Comparison of ENCODE assay signal across 24 cellular contexts in the genomic region with DNA sequence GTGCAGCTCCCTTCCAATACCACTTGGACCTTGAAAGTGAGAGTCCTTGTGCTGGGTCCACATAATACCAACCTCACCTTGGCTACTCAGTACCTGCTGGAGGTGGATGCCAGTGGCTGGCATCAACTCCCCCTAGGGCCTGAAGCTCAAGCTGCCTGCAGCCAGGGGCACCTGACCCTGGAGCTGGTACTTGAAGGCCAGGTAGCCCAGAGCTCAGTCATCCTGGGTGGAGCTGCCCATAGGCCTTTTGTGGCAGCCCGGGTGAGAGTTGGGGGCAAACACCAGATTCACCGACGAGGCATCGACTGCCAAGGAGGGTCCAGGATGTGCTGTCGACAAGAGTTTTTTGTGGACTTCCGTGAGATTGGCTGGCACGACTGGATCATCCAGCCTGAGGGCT. TPM values are rescaled to one million over a fixed set of nuclear protein-coding genes. Genes with fewer than 3 reads are reported as not detected.
DNase-seq lines count a peak whose midpoint lies in the region; FAIRE-seq and TF ChIP-seq lines count a peak whose summit lies in the region.
"Had no signal": no experiment of that assay in that cellular context is flagged by ENCODE, and none has a peak within 500 bp of the region (broad histone marks: within the 10 kb centered on the region; RNA-seq: fewer than 3 reads in every experiment).

No MANE protein-coding gene starts in this region.

- POLR2A ChIA-PET in H1 (lab: Charles Lee; ENCODE audit: partially characterized antibody), result interaction anchor here (0.8 to 11.2 kb wide), 3 partner anchors 9 to 432 kb away, joined by 3 to 168 read pairs (median 3); partner anchors contain the start of genes INHBC and R3HDM2

- no peak overlapping the region for H3K4ac ChIP-seq in H1 (replicated peaks; ENCODE audit: insufficient read length, low read depth, low read length)

- H3K4me1 Mint-ChIP-seq in chondrocyte (ENCODE audit: low read depth), result peaks cover 25% of the 10 kb centered on the region
- H3K4me1 Mint-ChIP-seq: CD8-positive, alpha-beta memory T cell had no signal

- H2AK5ac ChIP-seq in H1 (ENCODE audit: low read depth, low read length), result no peak overlapping the region

- no peak overlapping the region; the same call in 1 of the 2 replicates for H2BK12ac ChIP-seq in H1 (ENCODE audit: low read depth, low read length)

- peak overlapping the region; percentile 18; the same call in 1 of the 2 replicates for H2BK15ac ChIP-seq in H1 (ENCODE audit: low read length)

- H3K27ac Mint-ChIP-seq in chondrocyte (ENCODE audit: unreplicated experiment), result no peak overlapping the region
- H3K27ac Mint-ChIP-seq: CD4-positive, alpha-beta memory T cell; CD4-positive, CD25-positive, alpha-beta regulatory T cell had no signal

- no peaks in the 10 kb centered on the region for H3K36me3 ChIP-seq in H1 (ENCODE audit: control insufficient read depth in 2 of 4, insufficient read depth in 4 of 4, low read length in 3 of 4)
- H3K36me3 ChIP-seq: BE2C, BLaER1 had no signal

- H3K4me3 ChIP-seq in H1 (ENCODE audit: extremely low read depth in 1 of 4, insufficient read depth in 2 of 4, low read depth in 3 of 4, low read length in 4 of 4), result no peak overlapping the region
- H3K4me3 ChIP-seq: BLaER1 had no signal

- H3K36me3 Mint-ChIP-seq in chondrocyte (ENCODE audit: low read depth), result no peaks in the 10 kb centered on the region
- H3K36me3 Mint-ChIP-seq: CD14-positive monocyte; CD4-positive, alpha-beta memory T cell; CD4-positive, CD25-positive, alpha-beta regulatory T cell; CD8-positive, alpha-beta memory T cell had no signal

- WGBS in H1 (ENCODE audit: extremely low coverage in 1 of 2, insufficient coverage in 1 of 2, insufficient read length in 1 of 2, insufficient replicate concordance in 2 of 2, low coverage in 1 of 2, low lambda C conversion rate in 2 of 2, missing lambda C conversion rate in 1 of 2), 2 experiments, result 94% methylated on average over 7 of the region's 7 CpGs; no CpG with 5 or more reads in 1 of the 2 experiments

- H3K79me1 ChIP-seq in H1 (ENCODE audit: low read depth, low read length), result no peaks in the 10 kb centered on the region

- H3K9me3 Mint-ChIP-seq in chondrocyte (ENCODE audit: low read depth), result no peaks in the 10 kb centered on the region
- H3K9me3 Mint-ChIP-seq: CD14-positive monocyte; CD4-positive, alpha-beta memory T cell; CD4-positive, CD25-positive, alpha-beta regulatory T cell; CD8-positive, alpha-beta memory T cell had no signal

- no peak for TF ChIP-seq RAD21 in H1 (IDR thresholded peaks at IDR 0.05 in 1 of 2, conservative IDR thresholded peaks at IDR 0.05 in 1 of 2; ENCODE audit: low read depth in 2 of 2, low read length in 2 of 2)

- no peak overlapping the region for H3K14ac ChIP-seq in H1 (ENCODE audit: insufficient read length)

- no peak overlapping the region for H2AFZ ChIP-seq in H1 (ENCODE audit: low read length)

- no peak overlapping the region for H2BK120ac ChIP-seq in H1 (replicated peaks; ENCODE audit: low read depth, low read length)

- H3K4me3 Mint-ChIP-seq in chondrocyte (ENCODE audit: unreplicated experiment), result no peak overlapping the region
- H3K4me3 Mint-ChIP-seq: CD14-positive monocyte; CD4-positive, alpha-beta memory T cell; CD4-positive, CD25-positive, alpha-beta regulatory T cell; CD8-positive, alpha-beta memory T cell had no signal

- no peaks in the 10 kb centered on the region for H3K79me2 ChIP-seq in H1 (ENCODE audit: control insufficient read depth in 1 of 2, insufficient read depth in 2 of 2, low read length in 2 of 2)

- no peak overlapping the region for H4K5ac ChIP-seq in H1 (ENCODE audit: insufficient read length, low read depth, low read length)

- no peak overlapping the region for H3K9ac ChIP-seq in H1 (replicated peaks in 1 of 4; ENCODE audit: extremely low read depth in 1 of 4, low read depth in 3 of 4, low read length in 3 of 4)
- H3K9ac ChIP-seq: BLaER1 had no signal

- DNase-seq in chondrocyte (ENCODE audit: low spot score), result peak; percentile 71
- DNase-seq in H1 (ENCODE audit: low read depth in 1 of 2, low spot score in 2 of 2), result no peak
- DNase-seq in COR-L47 (lab: John Stamatoyannopoulos, UW), result no peak
- no peak for DNase-seq in NOMO-1 treated with dmso at 0.1 percent for 144 hours (lab: John Stamatoyannopoulos, UW; ENCODE audit: unreplicated experiment)
- DNase-seq: 8988T; ACHN; BE2C; C1 segment of cervical spinal cord; Caco-2; Calu3; CD4-positive, alpha-beta memory T cell; CD4-positive, CD25-positive, alpha-beta regulatory T cell; CD8-positive, alpha-beta memory T cell; DMS79 treated with DMSO at 0.1 percent for 48 hours; GF-D8 had no signal

- TF ChIP-seq CTCF in chondrocyte (IDR thresholded peaks at IDR 0.05), result no peak
- no peak for TF ChIP-seq CTCF in H1 (IDR thresholded peaks at IDR 0.05; ENCODE audit: control extremely low read depth in 1 of 3, insufficient read depth in 1 of 3, low read depth in 1 of 3, low read length in 3 of 3)

- no peaks in the 10 kb centered on the region for H3K9me3 ChIP-seq in H1 (ENCODE audit: insufficient read depth in 2 of 2, low read depth in 1 of 2, low read length in 1 of 2)
- H3K9me3 ChIP-seq: BE2C, BLaER1, Caco-2 had no signal

- H2BK5ac ChIP-seq in H1 (ENCODE audit: low read depth, low read length), result no peak overlapping the region

- H3K23ac ChIP-seq in H1 (ENCODE audit: insufficient read length), result no peak overlapping the region

- no peaks in the 10 kb centered on the region for H3K23me2 ChIP-seq in H1 (ENCODE audit: low read depth, low read length)

- CTCF ChIA-PET in H1 (lab: Charles Lee; ENCODE audit: partially characterized antibody), result interaction anchor here (0.7 to 18.5 kb wide), 6 partner anchors 14 to 205 kb away, joined by 3 to 478 read pairs (median 168); partner anchors contain the start of genes ARHGAP9, INHBC, MARS1 and STAC3

- no peak overlapping the region for H3K27ac ChIP-seq in H1 (ENCODE audit: low read depth, low read length)
- H3K27ac ChIP-seq: BLaER1 had no signal

- H3K27me3 Mint-ChIP-seq in chondrocyte (ENCODE audit: low read depth), result no peaks in the 10 kb centered on the region

- TF ChIP-seq EP300 in H1 (IDR thresholded peaks at IDR 0.05; ENCODE audit: borderline replicate concordance in 1 of 2, low read depth in 2 of 2, low read length in 2 of 2), result no peak

- no peak overlapping the region for H4K8ac ChIP-seq in H1 (ENCODE audit: extremely low read depth, insufficient read depth, low read length)

- FAIRE-seq in H1 (lab: Jason Lieb, UNC), result no peak
- FAIRE-seq: A204.1, D721Med, G401.6, GM12891, GM18507 had no signal

- H3K18ac ChIP-seq in H1 (ENCODE audit: extremely low read depth, low read length), result no peak overlapping the region

- peaks cover 0 to 5% (median 1%) of the 10 kb centered on the region in 4 experiments; a peak in 6 of 7 replicates for H3K4me1 ChIP-seq in H1 (replicated peaks in 1 of 4; ENCODE audit: control insufficient read depth in 3 of 4, insufficient read depth in 4 of 4, low read length in 3 of 4)

- no peaks in the 10 kb centered on the region for H4K20me1 ChIP-seq in H1 (replicated peaks in 1 of 2; ENCODE audit: control insufficient read depth in 1 of 2, insufficient read depth in 2 of 2, low read length in 2 of 2)
- H4K20me1 ChIP-seq: BLaER1 had no signal

- no peak overlapping the region for H3K56ac ChIP-seq in H1 (replicated peaks; ENCODE audit: insufficient read length, low read depth, low read length)

- H2BK20ac ChIP-seq in H1 (ENCODE audit: low read length), result no peak overlapping the region

- no peaks in the 10 kb centered on the region for H3K27me3 ChIP-seq in H1 (replicated peaks in 1 of 4; ENCODE audit: control insufficient read depth in 3 of 4, extremely low read depth in 1 of 4, insufficient read depth in 3 of 4, low read length in 3 of 4)
- H3K27me3 ChIP-seq: BE2C, BLaER1 had no signal

- no peak overlapping the region for H3K4me2 ChIP-seq in H1 (ENCODE audit: insufficient read depth in 1 of 2, low read depth in 2 of 2, low read length in 2 of 2)
- H3K4me2 ChIP-seq: BLaER1 had no signal

- TF ChIP-seq POLR2A in H1 (IDR thresholded peaks at IDR 0.05; ENCODE audit: control extremely low read depth in 1 of 2, low read depth in 2 of 2, low read length in 2 of 2), result no peak

- no peak overlapping the region for H4K91ac ChIP-seq in H1 (replicated peaks; ENCODE audit: insufficient read length, low read length)

RNA-seq across cellular contexts. Expression of gene INHBE, which starts 5.7 kb away (rescaled TPM):
- 0.77 to 8.5 TPM (median 8.4 TPM) in 3 replicates for total RNA-seq in chondrocyte
- total RNA-seq in H1 (2021; fragmentation: NEBNext Ultra II Directional; extraction: Animal tissue kit (Norgen Biotek cat#: 25700)), result 7.0 and 10.2 TPM in 2 replicates
- 18.8 and 31.9 TPM in 2 replicates for polyA plus RNA-seq in H1 (2011; rRNA removed)
- 30.8 TPM for polyA plus RNA-seq in H1 (2011; cell fraction: cytosol; rRNA removed)
- polyA plus RNA-seq in H1 (2011; cell fraction: nucleus; rRNA removed), result 31.1 TPM
- polyA plus RNA-seq in H1 (2012, experiment 1 of 2), result 10.8 to 13.7 TPM (median 12.5 TPM) in 4 replicates
- 11.1 TPM for polyA plus RNA-seq in H1 (2012, experiment 2 of 2)
- polyA plus RNA-seq in H1 (2013, experiment 1 of 2), result 9.0 TPM
- polyA plus RNA-seq in H1 (2013, experiment 2 of 2), result 10.3 TPM
- polyA minus RNA-seq in H1 (2011; rRNA and poly(A)+ RNA removed), result 16.4 and 33.1 TPM in 2 replicates
- polyA minus RNA-seq in H1 (2011; cell fraction: cytosol; rRNA and poly(A)+ RNA removed), result 17.2 TPM
- 12.8 TPM for polyA minus RNA-seq in H1 (2011; cell fraction: nucleus; rRNA and poly(A)+ RNA removed)
- total RNA-seq: CD4-positive, alpha-beta memory T cell; CD4-positive, CD25-positive, alpha-beta regulatory T cell had no signal
- polyA plus RNA-seq: CD14-positive monocyte; CD4-positive, alpha-beta memory T cell; CD8-positive, alpha-beta memory T cell had no signal

RNA-seq across cellular contexts. Expression of gene GLI1, which starts 10.2 kb away (rescaled TPM):
- 6.2 to 8.3 TPM (median 6.8 TPM) in 3 replicates for total RNA-seq in chondrocyte
- total RNA-seq in H1 (2021; fragmentation: NEBNext Ultra II Directional; extraction: Animal tissue kit (Norgen Biotek cat#: 25700)), result 20.6 and 23.5 TPM in 2 replicates
- polyA plus RNA-seq in H1 (2011; rRNA removed), result 25.3 and 31.0 TPM in 2 replicates
- polyA plus RNA-seq in H1 (2011; cell fraction: cytosol; rRNA removed), result 24.6 TPM
- polyA plus RNA-seq in H1 (2011; cell fraction: nucleus; rRNA removed), result 86.7 TPM
- 19.9 to 24.3 TPM (median 22.0 TPM) in 4 replicates for polyA plus RNA-seq in H1 (2012, experiment 1 of 2)
- polyA plus RNA-seq in H1 (2012, experiment 2 of 2), result 14.8 TPM
- polyA plus RNA-seq in H1 (2013, experiment 1 of 2), result 17.8 TPM
- 16.1 TPM for polyA plus RNA-seq in H1 (2013, experiment 2 of 2)
- polyA minus RNA-seq in H1 (2011; rRNA and poly(A)+ RNA removed), result 25.1 and 28.1 TPM in 2 replicates
- 16.2 TPM for polyA minus RNA-seq in H1 (2011; cell fraction: cytosol; rRNA and poly(A)+ RNA removed)
- 30.0 TPM for polyA minus RNA-seq in H1 (2011; cell fraction: nucleus; rRNA and poly(A)+ RNA removed)
- polyA plus RNA-seq: CD14-positive monocyte; CD4-positive, alpha-beta memory T cell had no signal

RNA-seq across cellular contexts. Expression of gene INHBC, which starts 14.8 kb away (rescaled TPM):
- not detected in 3 replicates for total RNA-seq in chondrocyte
- not detected in 2 replicates for total RNA-seq in H1 (2021; fragmentation: NEBNext Ultra II Directional; extraction: Animal tissue kit (Norgen Biotek cat#: 25700))
- 0.15 and 0.30 TPM in 2 replicates for polyA plus RNA-seq in H1 (2011; rRNA removed)
- polyA plus RNA-seq in H1 (2011; cell fraction: cytosol; rRNA removed), result 0.12 TPM
- 0.26 TPM for polyA plus RNA-seq in H1 (2011; cell fraction: nucleus; rRNA removed)
- 0.51 to 0.74 TPM (median 0.59 TPM) in 4 replicates for polyA plus RNA-seq in H1 (2012, experiment 1 of 2)
- polyA plus RNA-seq in H1 (2012, experiment 2 of 2), result 0.08 TPM
- 0.06 TPM for polyA plus RNA-seq in H1 (2013, experiment 1 of 2)
- polyA plus RNA-seq in H1 (2013, experiment 2 of 2), result 0.06 TPM
- polyA minus RNA-seq in H1 (2011; rRNA and poly(A)+ RNA removed), result 0.07 and 0.28 TPM in 2 replicates
- polyA minus RNA-seq in H1 (2011; cell fraction: cytosol; rRNA and poly(A)+ RNA removed), result not detected
- not detected for polyA minus RNA-seq in H1 (2011; cell fraction: nucleus; rRNA and poly(A)+ RNA removed)
- total RNA-seq: A673; Caco-2; Calu3; CD4-positive, alpha-beta memory T cell; CD4-positive, CD25-positive, alpha-beta regulatory T cell had no signal
- polyA plus RNA-seq: AG04450; CD14-positive monocyte; CD4-positive, alpha-beta memory T cell; CD8-positive, alpha-beta memory T cell had no signal

RNA-seq across cellular contexts. Expression of gene R3HDM2, which starts 18.5 kb away (rescaled TPM):
- 43.4 to 61.8 TPM (median 46.5 TPM) in 3 replicates for total RNA-seq in chondrocyte
- total RNA-seq in H1 (2021; fragmentation: NEBNext Ultra II Directional; extraction: Animal tissue kit (Norgen Biotek cat#: 25700)), result 23.7 and 27.0 TPM in 2 replicates
- polyA plus RNA-seq in H1 (2011; rRNA removed), result 25.6 and 37.1 TPM in 2 replicates
- 16.0 TPM for polyA plus RNA-seq in H1 (2011; cell fraction: cytosol; rRNA removed)
- 73.0 TPM for polyA plus RNA-seq in H1 (2011; cell fraction: nucleus; rRNA removed)
- polyA plus RNA-seq in H1 (2012, experiment 1 of 2), result 20.7 to 26.7 TPM (median 23.3 TPM) in 4 replicates
- 5.2 TPM for polyA plus RNA-seq in H1 (2012, experiment 2 of 2)
- 21.6 TPM for polyA plus RNA-seq in H1 (2013, experiment 1 of 2)
- 17.4 TPM for polyA plus RNA-seq in H1 (2013, experiment 2 of 2)
- 23.3 and 26.0 TPM in 2 replicates for polyA minus RNA-seq in H1 (2011; rRNA and poly(A)+ RNA removed)
- polyA minus RNA-seq in H1 (2011; cell fraction: cytosol; rRNA and poly(A)+ RNA removed), result 17.4 TPM
- polyA minus RNA-seq in H1 (2011; cell fraction: nucleus; rRNA and poly(A)+ RNA removed), result 33.8 TPM

RNA-seq across cellular contexts. Expression of gene ARHGAP9, which starts 30.3 kb away (rescaled TPM):
- total RNA-seq in chondrocyte, result 2.9 to 3.1 TPM in 2 of 3 replicates, not detected in the other
- total RNA-seq in H1 (2021; fragmentation: NEBNext Ultra II Directional; extraction: Animal tissue kit (Norgen Biotek cat#: 25700)), result 2.3 and 3.2 TPM in 2 replicates
- polyA plus RNA-seq in H1 (2011; rRNA removed), result 6.0 and 7.0 TPM in 2 replicates
- 5.3 TPM for polyA plus RNA-seq in H1 (2011; cell fraction: cytosol; rRNA removed)
- 13.6 TPM for polyA plus RNA-seq in H1 (2011; cell fraction: nucleus; rRNA removed)
- polyA plus RNA-seq in H1 (2012, experiment 1 of 2), result 3.4 to 4.9 TPM (median 4.3 TPM) in 4 replicates
- polyA plus RNA-seq in H1 (2012, experiment 2 of 2), result 4.3 TPM
- polyA plus RNA-seq in H1 (2013, experiment 1 of 2), result 3.3 TPM
- polyA plus RNA-seq in H1 (2013, experiment 2 of 2), result 3.0 TPM
- polyA minus RNA-seq in H1 (2011; rRNA and poly(A)+ RNA removed), result 2.5 and 4.9 TPM in 2 replicates
- 1.8 TPM for polyA minus RNA-seq in H1 (2011; cell fraction: cytosol; rRNA and poly(A)+ RNA removed)
- 2.7 TPM for polyA minus RNA-seq in H1 (2011; cell fraction: nucleus; rRNA and poly(A)+ RNA removed)
- total RNA-seq: Calu3 had no signal
